In the genomic region with DNA sequence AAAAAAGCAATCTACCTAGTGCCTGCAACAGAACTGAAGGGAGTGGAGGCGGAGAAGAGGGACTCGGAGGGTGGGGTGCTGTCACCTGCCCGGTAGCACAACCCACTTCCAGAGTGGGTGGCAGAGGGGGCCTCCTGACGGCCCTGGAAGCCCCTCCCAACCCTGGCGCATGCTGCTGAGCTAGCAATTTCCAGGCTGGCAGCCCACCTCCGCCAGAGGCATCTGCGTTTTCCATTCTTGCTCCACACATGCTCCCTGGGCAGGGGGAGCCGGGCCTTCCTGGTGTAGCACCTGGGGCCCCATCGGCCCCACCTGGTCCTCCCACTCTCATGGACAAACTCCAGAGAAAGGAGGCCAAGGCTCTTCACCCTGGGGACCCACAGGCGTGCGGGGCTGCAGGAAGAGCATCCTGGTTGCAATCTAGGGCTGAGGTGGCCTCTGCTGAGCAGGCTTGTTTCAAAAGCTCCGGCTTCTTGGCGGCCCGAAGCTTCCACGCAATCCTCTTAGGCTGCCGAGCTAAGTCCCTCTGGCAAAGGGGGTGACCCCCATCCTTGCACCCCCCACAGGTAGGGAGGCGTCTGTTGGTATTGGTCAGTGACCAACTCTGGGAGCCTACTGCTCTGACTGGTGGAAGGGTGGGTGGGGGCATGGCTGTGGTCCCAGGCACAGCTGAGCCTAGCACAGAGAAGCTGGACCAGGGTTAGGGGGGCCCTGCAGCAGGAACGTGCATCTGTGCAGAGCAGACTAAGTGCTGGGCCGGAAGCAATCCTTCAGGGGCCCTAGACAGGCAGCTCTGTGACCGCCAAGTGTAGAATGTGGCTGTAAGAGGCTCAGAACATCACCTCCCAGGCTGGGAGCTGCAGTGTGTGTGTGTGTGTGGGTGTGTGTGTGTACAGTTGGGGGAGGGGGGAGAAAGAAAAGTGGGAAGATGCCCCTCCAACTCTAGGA, we compare ENCODE assay signal across 8 cellular contexts. TPM values are rescaled to one million over a fixed set of nuclear protein-coding genes. Genes with fewer than 3 reads are reported as not detected.
DNase-seq lines count a peak whose midpoint lies in the region; ATAC-seq and TF ChIP-seq lines count a peak whose summit lies in the region.

No MANE protein-coding gene starts in this region.

- no peak for TF ChIP-seq CTCF in heart right ventricle (IDR thresholded peaks at IDR 0.05)

- peaks cover 0 to 6% (median 0%) of the 10 kb centered on the region in 9 donors for H3K36me3 ChIP-seq in heart right ventricle
- no peaks in the 10 kb centered on the region for H3K36me3 ChIP-seq in SJCRH30

- WGBS in heart right ventricle, 2 donors, result 70 to 80% methylated on average over 20 of the region's 20 CpGs

- ATAC-seq in heart right ventricle (no peak), GM21529 (IDR thresholded peaks at IDR 0.05; ENCODE audit: unreplicated experiment) (no peak)

- H3K27ac ChIP-seq in heart right ventricle, result no peak overlapping the region
- no peak overlapping the region for H3K27ac ChIP-seq in SJCRH30

- DNase-seq in NCI-H510A treated with DMSO at 0.1 percent for 48 hours (lab: John Stamatoyannopoulos, UW), result peak; percentile 34
- no peak for DNase-seq in NCI-H510A (lab: John Stamatoyannopoulos, UW)
- DNase-seq in activated T-cell treated with anti-CD3 and anti-CD28 coated beads, Interleukin-2, amount 50 U/mL, for 48 hours, result peak; percentile 20 to 27
- peak; percentile 2 to 12 for DNase-seq in heart right ventricle
- peak; percentile 33 for DNase-seq in retina
- no peak for DNase-seq in SJCRH30
- DNase-seq in GM19238 (ENCODE audit: insufficient read length, low spot score), result no peak

- intact Hi-C loops in heart right ventricle (cut with DNase I), result loop anchor here in 3 of 10 donors (10.0 kb wide), 2 partner anchors 131 to 141 kb away; no protein-coding TSS in a partner anchor

- H3K9me3 ChIP-seq in heart right ventricle, result no peaks in the 10 kb centered on the region
- no peaks in the 10 kb centered on the region for H3K9me3 ChIP-seq in SJCRH30 (replicated peaks)

- H3K4me3 ChIP-seq in heart right ventricle (peak overlapping the region in 7 of 10 donors; percentile 60 to 97 (median 74)), SJCRH30 (no peak overlapping the region)

- H3K4me1 ChIP-seq in heart right ventricle (peaks cover 14 to 66% (median 36%) of the 10 kb centered on the region in 9 donors), SJCRH30 (peaks cover 8% of the 10 kb centered on the region; the same call in 1 of the 2 replicates)

- H3K27me3 ChIP-seq in heart right ventricle (peaks cover 0 to 9% (median 0%) of the 10 kb centered on the region in 7 donors), SJCRH30 (no peaks in the 10 kb centered on the region)

RNA-seq across cellular contexts. Expression of a gene that starts 2.6 kb away (rescaled TPM):
- 10 to 100 TPM; 14.6 to 51.6 (median 19.0) TPM for total RNA-seq in heart right ventricle
- polyA plus RNA-seq in heart right ventricle, result 10 to 100 TPM; 10.5 to 13.6 TPM
- total RNA-seq in SJCRH30 (2014; rRNA removed; shearing (Covaris generic)), result 18.8 and 20.0 TPM in 2 replicates

Comparison
In these comparisons a context has a peak if more than half of its experiments do, and no peak if none do; other contexts are left out.
1. DNase-seq: peak in NCI-H510A treated with DMSO at 0.1 percent for 48 hours (single experiment), activated T-cell treated with anti-CD3 and anti-CD28 coated beads, Interleukin-2, amount 50 U/mL, for 48 hours (2 of 2), heart right ventricle (2 of 2) and retina (single experiment); none in NCI-H510A (single experiment), SJCRH30 (0 of 2) and GM19238 (single experiment).